Comparison of ENCODE assay signal across 8 cellular contexts in the genomic region with DNA sequence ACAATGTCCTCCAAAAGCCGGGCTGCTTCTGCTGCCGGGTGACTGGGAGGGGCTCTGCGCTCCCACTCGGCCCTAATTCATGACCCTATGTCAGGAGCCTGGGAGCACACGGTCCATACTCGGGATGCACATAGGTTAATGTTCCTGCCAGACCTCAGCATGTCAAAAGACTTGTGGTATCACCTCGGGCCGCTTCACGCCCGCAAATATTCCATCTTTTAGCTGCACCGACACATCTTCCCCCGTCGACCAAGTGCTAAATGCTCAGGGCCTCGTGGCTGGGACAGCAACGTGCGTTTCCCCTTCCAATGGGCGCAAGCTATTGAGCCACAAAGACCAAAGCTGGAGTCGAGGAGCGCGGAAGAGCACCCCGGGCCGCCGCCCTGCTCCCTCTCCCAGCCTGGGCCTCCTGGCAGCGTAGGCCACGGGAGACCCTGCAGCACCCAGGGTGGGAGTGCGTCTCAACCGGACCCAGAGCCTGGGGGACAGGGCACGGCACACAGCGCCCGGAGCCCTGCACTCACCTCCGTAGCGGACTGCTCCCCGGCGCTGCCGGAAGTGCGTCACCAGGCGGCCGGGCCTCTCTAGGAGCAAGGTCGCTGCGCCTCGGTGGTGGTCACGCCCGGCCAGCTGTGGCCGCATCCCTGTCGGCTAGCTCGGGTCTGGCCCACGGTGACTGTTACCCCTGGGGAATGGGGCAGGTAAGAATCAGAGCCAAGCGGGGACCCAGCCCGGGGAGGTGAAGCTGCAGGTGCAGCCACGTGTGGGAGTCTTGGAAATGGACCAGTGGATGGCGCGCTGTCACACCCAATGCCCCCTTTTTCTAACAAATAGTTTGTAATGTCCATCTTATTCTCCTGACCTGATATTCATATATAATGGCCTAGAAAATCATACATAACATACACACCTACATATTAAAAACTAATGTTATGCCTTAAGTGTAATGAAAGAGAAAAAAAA. TPM values are rescaled to one million over a fixed set of nuclear protein-coding genes. Genes with fewer than 3 reads are reported as not detected.
DNase-seq lines count a peak whose midpoint lies in the region; ATAC-seq and TF ChIP-seq lines count a peak whose summit lies in the region.

A gene (minus strand): TSS at position 562 of the 963 bp plus-strand sequence. CDS start 5,451 bp downstream, outside the sequence.

- peak; percentile 91 for TF ChIP-seq POLR2A in NB4 (IDR thresholded peaks at IDR 0.05; ENCODE audit: extremely low read depth, insufficient read length)

- H3K27me3 ChIP-seq in right atrium auricular region, result no peaks in the 10 kb centered on the region

- H3K4me1 Mint-ChIP-seq in HFFc6 (ENCODE audit: low read depth) (peaks cover 39% of the 10 kb centered on the region), T-helper 17 cell (peaks cover 13% of the 10 kb centered on the region)

- peak; percentile 98 for ATAC-seq in T-helper 17 cell

- H3K9me3 ChIP-seq in T-helper 17 cell (ENCODE audit: control insufficient read depth, low read length, poor library complexity, severe bottlenecking) (no peaks in the 10 kb centered on the region), right atrium auricular region (no peaks in the 10 kb centered on the region)

- under 1% methylated on average over 52 of the region's 52 CpGs for WGBS in urinary bladder

- H3K4me3 Mint-ChIP-seq in HFFc6 (peak within 1 kb of the TSS; percentile 94), T-helper 17 cell (peak within 1 kb of the TSS; percentile 90)

- H3K36me3 ChIP-seq in right atrium auricular region, result no peaks in the 10 kb centered on the region
- no peaks in the 10 kb centered on the region for H3K36me3 ChIP-seq in urinary bladder (ENCODE audit: insufficient read depth)

- H3K36me3 Mint-ChIP-seq in HFFc6 (ENCODE audit: low read depth), result peaks cover 20% of the 10 kb centered on the region
- H3K36me3 Mint-ChIP-seq in T-helper 17 cell (ENCODE audit: low read depth), result no peaks in the 10 kb centered on the region

- H3K27ac Mint-ChIP-seq in HFFc6 (peak within 1 kb of the TSS; percentile 92), T-helper 17 cell (peak within 1 kb of the TSS; percentile 83)

- peak; percentile 69 for DNase-seq in HFFc6
- peak; percentile 85 for DNase-seq in NB4 (ENCODE audit: low read depth)
- DNase-seq in T-helper 17 cell, result peak; percentile 56 to 64 (median 62)
- DNase-seq in right atrium auricular region (ENCODE audit: low spot score), result peak; percentile 87
- peak; percentile 13 for DNase-seq in pulmonary artery endothelial cell (ENCODE audit: low read depth, low spot score)

- peak; percentile 36 for TF ChIP-seq CTCF in GM12873 (IDR thresholded peaks at IDR 0.05; ENCODE audit: insufficient read depth, low read depth, low read length, missing control alignments)
- peak; percentile 53 for TF ChIP-seq CTCF in HFFc6 (IDR thresholded peaks at IDR 0.05)
- TF ChIP-seq CTCF in NB4 (IDR thresholded peaks at IDR 0.05; ENCODE audit: low read depth, low read length), result no peak
- TF ChIP-seq CTCF in right atrium auricular region (IDR thresholded peaks at IDR 0.05), result peak in 1 of 2 donors; percentile 46

- H3K4me3 ChIP-seq in NB4 (ENCODE audit: low read depth, low read length) (peak within 1 kb of the TSS; percentile 94), right atrium auricular region (peak within 1 kb of the TSS; percentile 86 to 87), urinary bladder (ENCODE audit: low read depth, low read length) (peak within 1 kb of the TSS; percentile 96)

- peaks cover 12% of the 10 kb centered on the region; the same call in 1 of the 2 replicates for H3K9me3 Mint-ChIP-seq in HFFc6

- peak within 1 kb of the TSS; percentile 64 for H3K27ac ChIP-seq in angular gyrus (ENCODE audit: low read depth, low read length)
- peak within 1 kb of the TSS; percentile 85 to 86 for H3K27ac ChIP-seq in right atrium auricular region
- peak within 1 kb of the TSS; percentile 82 for H3K27ac ChIP-seq in urinary bladder (ENCODE audit: low read depth)

- peaks cover 0 to 23% of the 10 kb centered on the region in 2 donors for H3K4me1 ChIP-seq in right atrium auricular region
- no peaks in the 10 kb centered on the region for H3K4me1 ChIP-seq in urinary bladder (ENCODE audit: insufficient read depth)

- H3K27me3 Mint-ChIP-seq in HFFc6 (ENCODE audit: insufficient read depth) (peaks cover 4% of the 10 kb centered on the region), T-helper 17 cell (no peaks in the 10 kb centered on the region)

RNA-seq across cellular contexts. Expression of the gene that starts here (rescaled TPM):
- 10 to 100 TPM; 12.8 to 16.3 (median 14.5) TPM for total RNA-seq in HFFc6 (2021; fragmentation: NEBNext Ultra II Directional; extraction: Animal tissue kit (Norgen Biotek cat#: 25700))
- total RNA-seq in T-helper 17 cell, result 10 to 100 TPM in 1 of 2 donors, 1 to 10 TPM in 1; 7.4 to 10.5 TPM
- total RNA-seq in right atrium auricular region, result 1 to 10 TPM; 2.8 to 4.8 TPM
- 4.9 and 6.1 TPM in 2 replicates for total RNA-seq in pulmonary artery endothelial cell
- 14.3 TPM for total RNA-seq in urinary bladder
- polyA plus RNA-seq in urinary bladder, result 8.8 TPM

Comparison
In these comparisons a context has a peak if more than half of its experiments do, and no peak if none do; other contexts are left out.
1. Peak in every context shown above with its lines: DNase-seq, ATAC-seq, H3K4me3 ChIP-seq and H3K27ac ChIP-seq.
2. DNase-seq: peak in every context shown above with its lines; median percentile 87 in right atrium auricular region; 85 in NB4; 69 in HFFc6; 62 in T-helper 17 cell; 13 in pulmonary artery endothelial cell.